22 cellular contexts compared by ENCODE assay signal in the genomic region with DNA sequence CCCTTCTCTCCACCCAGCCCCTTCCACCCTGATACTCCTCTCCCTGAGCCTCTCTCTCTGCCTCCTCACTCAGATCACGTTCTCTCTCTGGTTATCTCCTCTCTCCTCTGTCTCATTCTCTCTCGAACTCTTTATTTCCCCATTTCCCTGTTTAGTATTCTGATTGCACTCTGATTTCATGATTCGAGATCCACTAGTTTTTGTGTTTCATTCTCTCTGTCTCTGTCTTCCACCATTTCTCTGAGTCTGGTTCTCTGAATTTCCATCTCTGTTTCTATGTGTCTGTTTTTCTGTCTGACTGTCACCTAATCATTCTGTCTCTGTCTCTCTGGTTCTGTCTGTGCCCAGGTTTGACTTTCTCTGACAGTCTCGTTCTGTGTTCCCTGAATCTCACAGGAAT. TPM values are rescaled to one million over a fixed set of nuclear protein-coding genes. Genes with fewer than 3 reads are reported as not detected.
"Had no signal": no experiment of that assay in that cellular context is flagged by ENCODE, and none has a peak within 500 bp of the region (broad histone marks: within the 10 kb centered on the region; RNA-seq: fewer than 3 reads in every experiment).

No MANE protein-coding gene starts in this region.

- H3K27ac ChIP-seq: esophagus squamous epithelium, gastroesophageal sphincter, pancreas, suprapubic skin, thyroid gland had no signal

- H3K9me3 Mint-ChIP-seq: effector memory CD8-positive, alpha-beta T cell; neural crest cell; stimulated activated effector memory CD8-positive, alpha-beta T cell treated with anti-CD3 and anti-CD28 coated beads, Interleukin-12 subunit alpha, Interleukin-12 subunit beta, amount 100 ng/mL, for 72 hours; type B pancreatic cell had no signal

- H3K4me3 Mint-ChIP-seq: effector memory CD8-positive, alpha-beta T cell; neural crest cell; stimulated activated effector memory CD8-positive, alpha-beta T cell treated with anti-CD3 and anti-CD28 coated beads, Interleukin-12 subunit alpha, Interleukin-12 subunit beta, amount 100 ng/mL, for 72 hours had no signal

- H3K36me3 Mint-ChIP-seq: stimulated activated effector memory CD8-positive, alpha-beta T cell treated with anti-CD3 and anti-CD28 coated beads, Interleukin-12 subunit alpha, Interleukin-12 subunit beta, amount 100 ng/mL, for 72 hours; type B pancreatic cell had no signal

- H3K27ac Mint-ChIP-seq: effector memory CD8-positive, alpha-beta T cell; naive thymus-derived CD4-positive, alpha-beta T cell; progenitor cell of endocrine pancreas; stimulated activated effector memory CD8-positive, alpha-beta T cell treated with anti-CD3 and anti-CD28 coated beads, Interleukin-12 subunit alpha, Interleukin-12 subunit beta, amount 100 ng/mL, for 72 hours; type B pancreatic cell had no signal

- ATAC-seq: effector memory CD8-positive, alpha-beta T cell; gastroesophageal sphincter; left lobe of liver; naive thymus-derived CD4-positive, alpha-beta T cell; pancreas; stimulated activated effector memory CD8-positive, alpha-beta T cell treated with anti-CD3 and anti-CD28 coated beads, Interleukin-12 subunit alpha, Interleukin-12 subunit beta, amount 100 ng/mL, for 72 hours; stimulated activated naive CD8-positive, alpha-beta T cell treated with anti-CD3 and anti-CD28 coated beads, Interleukin-15, Interleukin-2, amounts not matched to agents 100 U/mL and 50 U/mL, for 24 hours had no signal

- H3K27me3 ChIP-seq: pancreas, thyroid gland had no signal

- DNase-seq: effector memory CD8-positive, alpha-beta T cell; esophagus squamous epithelium; foreskin fibroblast; head of caudate nucleus; hippocampal formation; mammary epithelial cell; naive thymus-derived CD4-positive, alpha-beta T cell; nucleus accumbens; pancreas; stimulated activated CD4-positive, alpha-beta T cell treated with anti-CD3 and anti-CD28 coated beads, Interleukin-4, amount 100 ng/mL, for 1 hour; stimulated activated CD8-positive, alpha-beta memory T cell treated with anti-CD3 and anti-CD28 coated beads, Interleukin-4, amount 100 ng/mL, for 48 hours; stimulated activated naive CD8-positive, alpha-beta T cell treated with anti-CD3 and anti-CD28 coated beads, Interleukin-15, Interleukin-2, amounts not matched to agents 100 U/mL and 50 U/mL, for 24 hours; thyroid gland had no signal

- H3K4me3 ChIP-seq: esophagus squamous epithelium, gastroesophageal sphincter, suprapubic skin, thyroid gland had no signal

- H3K9me3 ChIP-seq: esophagus squamous epithelium, gastroesophageal sphincter, pancreas, suprapubic skin, thyroid gland had no signal

- H3K36me3 ChIP-seq: esophagus squamous epithelium, gastroesophageal sphincter, pancreas, suprapubic skin, thyroid gland had no signal

RNA-seq across cellular contexts. Expression of gene SEZ6L2, which starts 2.0 kb away (rescaled TPM):
- polyA plus RNA-seq: naive thymus-derived CD4-positive, alpha-beta T cell had no signal

RNA-seq across cellular contexts. Expression of gene ASPHD1, which starts 3.0 kb away (rescaled TPM):
- total RNA-seq: lower leg skin, mononuclear cell, thyroid gland had no signal
- polyA plus RNA-seq: naive thymus-derived CD4-positive, alpha-beta T cell had no signal
